ENCODE assay signal across 8 cellular contexts in the genomic region with DNA sequence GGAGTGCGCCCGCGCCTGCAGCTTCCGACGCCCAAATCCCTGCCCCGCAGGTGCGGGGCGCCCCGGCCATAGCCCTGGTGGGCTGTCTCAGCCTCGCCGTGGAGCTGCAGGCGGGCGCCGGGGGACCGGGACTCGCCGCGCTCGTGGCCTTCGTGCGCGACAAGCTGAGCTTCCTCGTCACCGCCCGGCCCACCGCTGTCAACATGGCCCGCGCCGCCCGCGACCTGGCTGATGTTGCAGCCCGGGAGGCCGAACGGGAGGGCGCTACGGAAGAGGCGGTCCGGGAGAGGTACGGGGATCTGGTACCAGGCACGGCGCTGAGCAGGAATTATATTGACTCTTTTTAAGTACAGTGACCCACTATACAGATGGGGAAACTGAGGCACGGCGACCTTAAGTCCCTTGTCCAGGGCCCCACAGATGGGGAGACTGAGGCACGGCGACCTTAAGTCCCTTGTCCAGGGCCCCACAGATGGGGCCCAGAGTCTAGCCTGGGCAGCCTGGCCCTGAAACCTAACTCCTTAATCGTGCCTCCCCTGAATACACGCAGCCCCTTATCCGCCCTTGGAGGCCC. TPM values are rescaled to one million over a fixed set of nuclear protein-coding genes. Genes with fewer than 3 reads are reported as not detected.
DNase-seq lines count a peak whose midpoint lies in the region; ATAC-seq and TF ChIP-seq lines count a peak whose summit lies in the region.

No MANE protein-coding gene starts in this region.

- no peaks in the 10 kb centered on the region for H3K27me3 Mint-ChIP-seq in central memory CD8-positive, alpha-beta T cell

- H3K36me3 ChIP-seq in right lobe of liver (peaks cover 0 to 25% (median 0%) of the 10 kb centered on the region in 4 donors), stomach (peaks cover 37 to 57% (median 54%) of the 10 kb centered on the region in 4 donors)

- peak overlapping the region; percentile 94 for H3K27ac Mint-ChIP-seq in central memory CD8-positive, alpha-beta T cell (ENCODE audit: low read depth)

- WGBS in right lobe of liver (ENCODE audit: insufficient coverage, low coverage, low lambda C conversion rate, missing lambda C conversion rate): 6% methylated on average over 8 of the region's 48 CpGs
- 0 to 4% (median 2%) methylated on average over 21 to 48 of the region's 48 CpGs for WGBS in stomach, 5 donors

- peaks cover 24% of the 10 kb centered on the region for H3K36me3 Mint-ChIP-seq in central memory CD8-positive, alpha-beta T cell (ENCODE audit: insufficient read depth)

- H3K4me3 ChIP-seq in right lobe of liver: peak overlapping the region; percentile 71 to 84 (median 83)
- peak overlapping the region; percentile 70 to 89 (median 84) for H3K4me3 ChIP-seq in stomach

- TF ChIP-seq CTCF in right lobe of liver (IDR thresholded peaks at IDR 0.05): no peak
- no peak for TF ChIP-seq CTCF in stomach (IDR thresholded peaks at IDR 0.05)

- no peaks in the 10 kb centered on the region for H3K9me3 Mint-ChIP-seq in central memory CD8-positive, alpha-beta T cell

- H3K4me3 Mint-ChIP-seq in central memory CD8-positive, alpha-beta T cell: peak overlapping the region; percentile 88

- H3K9me3 ChIP-seq in right lobe of liver (no peaks in the 10 kb centered on the region), stomach (no peaks in the 10 kb centered on the region)

- intact Hi-C loops in right lobe of liver (cut with DNase I) (no loop called here), stomach (cut with DNase I; ENCODE audit: low total_unique reads) (no loop called here)

- TF ChIP-seq EP300 in stomach (IDR thresholded peaks at IDR 0.05): no peak

- peaks cover 15% of the 10 kb centered on the region for H3K4me1 Mint-ChIP-seq in central memory CD8-positive, alpha-beta T cell

- peak; percentile 54 for ATAC-seq in central memory CD8-positive, alpha-beta T cell (replicated peaks; ENCODE audit: extremely low read depth, poor library complexity, severe bottlenecking)
- ATAC-seq in right lobe of liver (peak in 3 of 4 donors; percentile 12 to 43 (median 17)), GM18861 (IDR thresholded peaks at IDR 0.05; ENCODE audit: unreplicated experiment) (no peak)

- DNase-seq in activated T-cell treated with anti-CD3 and anti-CD28 coated beads for 1 hour (ENCODE audit: low read depth): peak; percentile 21
- DNase-seq in activated T-cell treated with anti-CD3 and anti-CD28 coated beads for 4 hours: no peak
- peak; percentile 17 for DNase-seq in T-helper 22 cell (ENCODE audit: low read depth)
- no peak for DNase-seq in central memory CD8-positive, alpha-beta T cell (ENCODE audit: low spot score in 2 of 2)
- peak in 1 of 3 donors; percentile 52 for DNase-seq in right lobe of liver
- peak; percentile 43 for DNase-seq in stomach
- no peak for DNase-seq in NOMO-1 treated with dmso at 0.1 percent for 144 hours (lab: John Stamatoyannopoulos, UW; ENCODE audit: unreplicated experiment)

- H3K27ac ChIP-seq in right lobe of liver (peak overlapping the region in 1 of 3 donors; percentile 40), stomach (peak overlapping the region; percentile 60 to 86 (median 76))

- no peak for TF ChIP-seq POLR2A in right lobe of liver (IDR thresholded peaks at IDR 0.05)
- no peak for TF ChIP-seq POLR2A in stomach (IDR thresholded peaks at IDR 0.05)

- H3K27me3 ChIP-seq in right lobe of liver (no peaks in the 10 kb centered on the region), stomach (no peaks in the 10 kb centered on the region)

- H3K4me1 ChIP-seq in right lobe of liver: peaks cover 0 to 21% (median 4%) of the 10 kb centered on the region in 4 donors
- peaks cover 11 to 32% (median 22%) of the 10 kb centered on the region in 4 donors for H3K4me1 ChIP-seq in stomach

RNA-seq across cellular contexts. Expression of a gene that starts 0.6 kb away (rescaled TPM):
- total RNA-seq in right lobe of liver (10 to 100 TPM; 14.5 to 30.5 (median 24.1) TPM), stomach (100 to 1,000 TPM in 1 of 5 donors, 10 to 100 TPM in 4; 24.4 to 249 (median 48.7) TPM)
- polyA plus RNA-seq in stomach: 10 to 100 TPM in 1 of 3 donors, 1 to 10 TPM in 2; 7.3 to 28.5 (median 9.6) TPM

RNA-seq across cellular contexts. Expression of a gene that starts 9.3 kb away (rescaled TPM):
- total RNA-seq in right lobe of liver (100 to 1,000 TPM in 2 of 6 experiments, 10 to 100 TPM in 4; 30.6 to 227 (median 32.8) TPM), stomach (100 to 1,000 TPM in 4 of 5 donors, 10 to 100 TPM in 1; 14.7 to 271 (median 188) TPM)
- polyA plus RNA-seq in stomach: 100 to 1,000 TPM; 171 to 221 (median 196) TPM

RNA-seq across cellular contexts. Expression of a gene that starts 30.3 kb away (rescaled TPM):
- 1 to 10 TPM in 5 of 6 experiments, under 1 TPM in 1; 0.98 to 3.7 (median 1.7) TPM for total RNA-seq in right lobe of liver
- total RNA-seq in stomach: 10 to 100 TPM in 1 of 5 donors, 1 to 10 TPM in 4; 2.2 to 14.0 (median 4.3) TPM
- 1 to 10 TPM; 2.3 to 4.9 (median 3.0) TPM for polyA plus RNA-seq in stomach

Comparison
In these comparisons a context has a peak if more than half of its experiments do, and no peak if none do; other contexts are left out.
1. DNase-seq: peak in activated T-cell treated with anti-CD3 and anti-CD28 coated beads for 1 hour (single experiment), T-helper 22 cell (single experiment) and stomach (single experiment); none in activated T-cell treated with anti-CD3 and anti-CD28 coated beads for 4 hours (single experiment), central memory CD8-positive, alpha-beta T cell (0 of 2) and NOMO-1 treated with dmso at 0.1 percent for 144 hours (single experiment).